Comparison of ENCODE assay signal across 26 cellular contexts in genomic region chr4:174071591-174071990, GRCh38.
"Had no signal": no experiment of that assay in that cellular context is flagged by ENCODE, and none has a peak within 500 bp of the region (broad histone marks: within the 10 kb centered on the region; RNA-seq: fewer than 3 reads in every experiment).

No MANE protein-coding gene starts in this region.

- H3K36me3 Mint-ChIP-seq: memory B cell; mesothelial cell of epicardium; naive thymus-derived CD4-positive, alpha-beta T cell; stimulated activated memory B cell treated with anti-CD40 and anti-IgM and Interleukin-4, amounts not matched to agents 10 μg/mL and 1 μg/mL and 100 μg/mL, for 72 hours had no signal

- H3K27ac ChIP-seq: epithelial cell of prostate, heart right ventricle, prostate gland, sigmoid colon, spleen, thoracic aorta, tibial nerve, upper lobe of left lung had no signal

- H3K36me3 ChIP-seq: heart right ventricle, prostate gland, sigmoid colon, spleen, thoracic aorta, tibial nerve, upper lobe of left lung had no signal

- H3K9me3 ChIP-seq: heart right ventricle, mucosa of descending colon, prostate gland, sigmoid colon, thoracic aorta, tibial nerve, upper lobe of left lung had no signal

- H3K27me3 ChIP-seq: heart right ventricle, sigmoid colon, tibial nerve, upper lobe of left lung had no signal

- H3K4me3 ChIP-seq: heart right ventricle, lung, mucosa of descending colon, prostate gland, sigmoid colon, spleen, thoracic aorta, tibial nerve, upper lobe of left lung had no signal

- DNase-seq: effector CD8-positive, alpha-beta T cell; endodermal cell; foreskin melanocyte; glutamatergic neuron; heart right ventricle; hypothalamus; immature natural killer cell; mucosa of descending colon; naive thymus-derived CD4-positive, alpha-beta T cell; nucleus accumbens; right cardiac atrium; sigmoid colon; spleen; stimulated activated CD4-positive, alpha-beta T cell treated with anti-CD3 and anti-CD28 coated beads, Interleukin-4, amount 100 ng/mL, for 4 hours; stimulated activated naive CD8-positive, alpha-beta T cell treated with anti-CD3 and anti-CD28 coated beads, Interleukin-15, Interleukin-2, amounts not matched to agents 100 U/mL and 50 U/mL, for 24 hours; upper lobe of left lung had no signal

- H3K4me3 Mint-ChIP-seq: dendritic cell treated with granulocyte-macrophage colony-stimulating factor and Interleukin-4, amounts not matched to agents 40 ng/mL and 50 ng/mL, for 4 days; endodermal cell; immature natural killer cell; memory B cell; mesothelial cell of epicardium; naive thymus-derived CD4-positive, alpha-beta T cell; nephron; stimulated activated memory B cell treated with anti-CD40 and anti-IgM and Interleukin-4, amounts not matched to agents 10 μg/mL and 1 μg/mL and 100 μg/mL, for 72 hours had no signal

- H3K4me1 Mint-ChIP-seq: endodermal cell; immature natural killer cell; memory B cell; naive thymus-derived CD4-positive, alpha-beta T cell; stimulated activated memory B cell treated with anti-CD40 and anti-IgM and Interleukin-4, amounts not matched to agents 10 μg/mL and 1 μg/mL and 100 μg/mL, for 72 hours had no signal

- H3K27ac Mint-ChIP-seq: dendritic cell treated with granulocyte-macrophage colony-stimulating factor and Interleukin-4, amounts not matched to agents 40 ng/mL and 50 ng/mL, for 4 days; endodermal cell; immature natural killer cell; memory B cell; mesothelial cell of epicardium; naive thymus-derived CD4-positive, alpha-beta T cell; nephron; stimulated activated memory B cell treated with anti-CD40 and anti-IgM and Interleukin-4, amounts not matched to agents 10 μg/mL and 1 μg/mL and 100 μg/mL, for 72 hours had no signal

- H3K4me1 ChIP-seq: prostate gland, tibial nerve, upper lobe of left lung had no signal

- H3K27me3 Mint-ChIP-seq: memory B cell; stimulated activated memory B cell treated with anti-CD40 and anti-IgM and Interleukin-4, amounts not matched to agents 10 μg/mL and 1 μg/mL and 100 μg/mL, for 72 hours had no signal

- H3K9me3 Mint-ChIP-seq: dendritic cell treated with granulocyte-macrophage colony-stimulating factor and Interleukin-4, amounts not matched to agents 40 ng/mL and 50 ng/mL, for 4 days; endodermal cell; mesothelial cell of epicardium; nephron had no signal
